ENCODE assay signal across 1 cellular context in the genomic region with DNA sequence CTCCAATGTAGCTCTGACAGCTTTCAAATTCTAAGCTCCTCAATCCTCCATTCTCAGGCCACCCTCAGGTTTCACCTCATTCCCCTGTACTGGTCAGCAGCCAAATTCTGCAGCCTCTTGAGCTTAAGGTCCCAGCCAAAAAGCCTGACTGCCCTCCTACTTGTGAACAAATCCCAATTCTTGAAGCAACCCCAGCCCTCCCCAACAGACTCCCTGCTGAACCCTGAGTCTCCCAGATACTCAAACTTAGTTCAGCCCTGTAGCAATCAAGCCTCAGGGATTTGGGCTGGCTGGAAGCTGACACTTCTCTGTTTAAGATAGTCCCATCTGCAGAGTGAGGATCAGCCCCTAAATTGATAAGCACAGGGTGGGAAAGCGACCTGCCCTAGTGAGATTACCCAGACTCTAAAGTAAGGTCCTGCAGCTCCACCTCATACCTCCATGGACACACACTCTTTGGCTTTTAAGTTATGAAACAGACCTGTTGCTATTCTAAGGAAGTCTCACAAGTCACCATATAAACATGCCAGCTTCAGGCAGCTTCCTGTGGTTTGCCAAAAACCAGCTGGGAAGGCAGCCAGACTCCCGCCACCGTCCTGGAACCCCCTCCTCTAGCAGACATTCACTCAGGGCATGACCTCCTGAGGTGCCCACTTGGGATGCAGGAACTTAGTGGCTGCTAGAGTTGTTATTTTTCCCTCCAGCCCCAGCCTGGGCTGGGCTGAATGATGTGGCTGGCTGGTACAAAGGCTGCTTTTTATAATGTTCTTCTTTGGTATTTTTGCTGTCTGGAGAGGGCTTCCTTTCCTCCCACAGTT.
TF ChIP-seq lines count a peak whose summit lies in the region.

No MANE protein-coding gene starts in this region.

TF ChIP-seq in K562, 482 proteins besides CTCF, POLR2A, EP300 and RAD21 (continued from another document and continues in another):
- TF ChIP-seq ZNF217 (CRISPR knock-in tag; IDR thresholded peaks at IDR 0.05): no peak
- no peak for TF ChIP-seq ZBTB8A (IDR thresholded peaks at IDR 0.05; ENCODE audit: partially characterized antibody)
- TF ChIP-seq SMAD3 (CRISPR knock-in tag; conservative IDR thresholded peaks at IDR 0.05): 0 out of 2 replicates have a peak, but pooled peaks have one; percentile 24
- TF ChIP-seq, protein P1, sequence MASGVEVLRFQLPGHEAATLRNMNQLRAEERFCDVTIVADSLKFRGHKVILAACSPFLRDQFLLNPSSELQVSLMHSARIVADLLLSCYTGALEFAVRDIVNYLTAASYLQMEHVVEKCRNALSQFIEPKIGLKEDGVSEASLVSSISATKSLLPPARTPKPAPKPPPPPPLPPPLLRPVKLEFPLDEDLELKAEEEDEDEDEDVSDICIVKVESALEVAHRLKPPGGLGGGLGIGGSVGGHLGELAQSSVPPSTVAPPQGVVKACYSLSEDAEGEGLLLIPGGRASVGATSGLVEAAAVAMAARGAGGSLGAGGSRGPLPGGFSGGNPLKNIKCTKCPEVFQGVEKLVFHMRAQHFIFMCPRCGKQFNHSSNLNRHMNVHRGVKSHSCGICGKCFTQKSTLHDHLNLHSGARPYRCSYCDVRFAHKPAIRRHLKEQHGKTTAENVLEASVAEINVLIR (CRISPR knock-in tag; IDR thresholded peaks at IDR 0.05): no peak
- TF ChIP-seq MYBL2 (IDR thresholded peaks at IDR 0.05; ENCODE audit: low read depth): no peak
- TF ChIP-seq MYBL2 (CRISPR knock-in tag; IDR thresholded peaks at IDR 0.05; ENCODE audit: borderline replicate concordance): no peak
- TF ChIP-seq TRIM24 (IDR thresholded peaks at IDR 0.05): peak; percentile 92 to 94
- peak; percentile 73; the same call in 1 of the 2 replicates for TF ChIP-seq JUND (IDR thresholded peaks at IDR 0.05; ENCODE audit: borderline replicate concordance, low read depth, low read length)
- TF ChIP-seq JUND (tag; IDR thresholded peaks at IDR 0.05; ENCODE audit: borderline replicate concordance, low read depth, low read length): peak; percentile 60; the same call in 1 of the 3 replicates
- TF ChIP-seq ZFP36 (IDR thresholded peaks at IDR 0.05; ENCODE audit: low read depth, low read length, partially characterized antibody): no peak
- peak; percentile 81 to 93; a peak in 3 of 4 replicates for TF ChIP-seq HDAC1 (IDR thresholded peaks at IDR 0.05)
- TF ChIP-seq, protein P2, sequence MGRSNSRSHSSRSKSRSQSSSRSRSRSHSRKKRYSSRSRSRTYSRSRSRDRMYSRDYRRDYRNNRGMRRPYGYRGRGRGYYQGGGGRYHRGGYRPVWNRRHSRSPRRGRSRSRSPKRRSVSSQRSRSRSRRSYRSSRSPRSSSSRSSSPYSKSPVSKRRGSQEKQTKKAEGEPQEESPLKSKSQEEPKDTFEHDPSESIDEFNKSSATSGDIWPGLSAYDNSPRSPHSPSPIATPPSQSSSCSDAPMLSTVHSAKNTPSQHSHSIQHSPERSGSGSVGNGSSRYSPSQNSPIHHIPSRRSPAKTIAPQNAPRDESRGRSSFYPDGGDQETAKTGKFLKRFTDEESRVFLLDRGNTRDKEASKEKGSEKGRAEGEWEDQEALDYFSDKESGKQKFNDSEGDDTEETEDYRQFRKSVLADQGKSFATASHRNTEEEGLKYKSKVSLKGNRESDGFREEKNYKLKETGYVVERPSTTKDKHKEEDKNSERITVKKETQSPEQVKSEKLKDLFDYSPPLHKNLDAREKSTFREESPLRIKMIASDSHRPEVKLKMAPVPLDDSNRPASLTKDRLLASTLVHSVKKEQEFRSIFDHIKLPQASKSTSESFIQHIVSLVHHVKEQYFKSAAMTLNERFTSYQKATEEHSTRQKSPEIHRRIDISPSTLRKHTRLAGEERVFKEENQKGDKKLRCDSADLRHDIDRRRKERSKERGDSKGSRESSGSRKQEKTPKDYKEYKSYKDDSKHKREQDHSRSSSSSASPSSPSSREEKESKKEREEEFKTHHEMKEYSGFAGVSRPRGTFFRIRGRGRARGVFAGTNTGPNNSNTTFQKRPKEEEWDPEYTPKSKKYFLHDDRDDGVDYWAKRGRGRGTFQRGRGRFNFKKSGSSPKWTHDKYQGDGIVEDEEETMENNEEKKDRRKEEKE (IDR thresholded peaks at IDR 0.05; ENCODE audit: borderline replicate concordance in 1 of 2, control insufficient read depth in 1 of 2, low read depth in 2 of 2, low read length in 1 of 2): no peak
- TF ChIP-seq MEIS2 (IDR thresholded peaks at IDR 0.05; ENCODE audit: partially characterized antibody): peak; percentile 64
- TF ChIP-seq SMARCA4 (IDR thresholded peaks at IDR 0.05): peak; percentile 95
- TF ChIP-seq TEAD1 (CRISPR knock-in tag; IDR thresholded peaks at IDR 0.05): peak; percentile 41 to 66; a peak in 1 of 4 replicates
- TF ChIP-seq ZNF780A (CRISPR knock-in tag; IDR thresholded peaks at IDR 0.05): no peak
- no peak for TF ChIP-seq WHSC1 (IDR thresholded peaks at IDR 0.05; ENCODE audit: low read length)
- no peak for TF ChIP-seq ZNF347 (CRISPR knock-in tag; IDR thresholded peaks at IDR 0.05; ENCODE audit: low read depth)
- no peak for TF ChIP-seq KLF13 (tag; IDR thresholded peaks at IDR 0.05; ENCODE audit: borderline replicate concordance, low read depth)
- TF ChIP-seq ZNF445 (CRISPR knock-in tag; IDR thresholded peaks at IDR 0.05; ENCODE audit: low read depth): 0 out of 2 replicates have a peak, but pooled peaks have one; percentile 40
- peak; percentile 99 for TF ChIP-seq CBFA2T2 (conservative IDR thresholded peaks at IDR 0.05)
- no peak for TF ChIP-seq ZNF165 (CRISPR knock-in tag; IDR thresholded peaks at IDR 0.05; ENCODE audit: borderline replicate concordance)
- TF ChIP-seq, protein P3, sequence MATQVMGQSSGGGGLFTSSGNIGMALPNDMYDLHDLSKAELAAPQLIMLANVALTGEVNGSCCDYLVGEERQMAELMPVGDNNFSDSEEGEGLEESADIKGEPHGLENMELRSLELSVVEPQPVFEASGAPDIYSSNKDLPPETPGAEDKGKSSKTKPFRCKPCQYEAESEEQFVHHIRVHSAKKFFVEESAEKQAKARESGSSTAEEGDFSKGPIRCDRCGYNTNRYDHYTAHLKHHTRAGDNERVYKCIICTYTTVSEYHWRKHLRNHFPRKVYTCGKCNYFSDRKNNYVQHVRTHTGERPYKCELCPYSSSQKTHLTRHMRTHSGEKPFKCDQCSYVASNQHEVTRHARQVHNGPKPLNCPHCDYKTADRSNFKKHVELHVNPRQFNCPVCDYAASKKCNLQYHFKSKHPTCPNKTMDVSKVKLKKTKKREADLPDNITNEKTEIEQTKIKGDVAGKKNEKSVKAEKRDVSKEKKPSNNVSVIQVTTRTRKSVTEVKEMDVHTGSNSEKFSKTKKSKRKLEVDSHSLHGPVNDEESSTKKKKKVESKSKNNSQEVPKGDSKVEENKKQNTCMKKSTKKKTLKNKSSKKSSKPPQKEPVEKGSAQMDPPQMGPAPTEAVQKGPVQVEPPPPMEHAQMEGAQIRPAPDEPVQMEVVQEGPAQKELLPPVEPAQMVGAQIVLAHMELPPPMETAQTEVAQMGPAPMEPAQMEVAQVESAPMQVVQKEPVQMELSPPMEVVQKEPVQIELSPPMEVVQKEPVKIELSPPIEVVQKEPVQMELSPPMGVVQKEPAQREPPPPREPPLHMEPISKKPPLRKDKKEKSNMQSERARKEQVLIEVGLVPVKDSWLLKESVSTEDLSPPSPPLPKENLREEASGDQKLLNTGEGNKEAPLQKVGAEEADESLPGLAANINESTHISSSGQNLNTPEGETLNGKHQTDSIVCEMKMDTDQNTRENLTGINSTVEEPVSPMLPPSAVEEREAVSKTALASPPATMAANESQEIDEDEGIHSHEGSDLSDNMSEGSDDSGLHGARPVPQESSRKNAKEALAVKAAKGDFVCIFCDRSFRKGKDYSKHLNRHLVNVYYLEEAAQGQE (CRISPR knock-in tag; IDR thresholded peaks at IDR 0.05; ENCODE audit: low read depth): 0 out of 2 replicates have a peak, but pooled peaks have one; percentile 34
- TF ChIP-seq MECOM (CRISPR knock-in tag; IDR thresholded peaks at IDR 0.05): no peak
- no peak for TF ChIP-seq HCFC1 (IDR thresholded peaks at IDR 0.05; ENCODE audit: low read depth, low read length)
- TF ChIP-seq, protein P4, sequence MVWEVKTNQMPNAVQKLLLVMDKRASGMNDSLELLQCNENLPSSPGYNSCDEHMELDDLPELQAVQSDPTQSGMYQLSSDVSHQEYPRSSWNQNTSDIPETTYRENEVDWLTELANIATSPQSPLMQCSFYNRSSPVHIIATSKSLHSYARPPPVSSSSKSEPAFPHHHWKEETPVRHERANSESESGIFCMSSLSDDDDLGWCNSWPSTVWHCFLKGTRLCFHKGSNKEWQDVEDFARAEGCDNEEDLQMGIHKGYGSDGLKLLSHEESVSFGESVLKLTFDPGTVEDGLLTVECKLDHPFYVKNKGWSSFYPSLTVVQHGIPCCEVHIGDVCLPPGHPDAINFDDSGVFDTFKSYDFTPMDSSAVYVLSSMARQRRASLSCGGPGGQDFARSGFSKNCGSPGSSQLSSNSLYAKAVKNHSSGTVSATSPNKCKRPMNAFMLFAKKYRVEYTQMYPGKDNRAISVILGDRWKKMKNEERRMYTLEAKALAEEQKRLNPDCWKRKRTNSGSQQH (CRISPR knock-in tag; IDR thresholded peaks at IDR 0.05): peak; percentile 38; the same call in 1 of the 2 replicates
- TF ChIP-seq, protein P5, sequence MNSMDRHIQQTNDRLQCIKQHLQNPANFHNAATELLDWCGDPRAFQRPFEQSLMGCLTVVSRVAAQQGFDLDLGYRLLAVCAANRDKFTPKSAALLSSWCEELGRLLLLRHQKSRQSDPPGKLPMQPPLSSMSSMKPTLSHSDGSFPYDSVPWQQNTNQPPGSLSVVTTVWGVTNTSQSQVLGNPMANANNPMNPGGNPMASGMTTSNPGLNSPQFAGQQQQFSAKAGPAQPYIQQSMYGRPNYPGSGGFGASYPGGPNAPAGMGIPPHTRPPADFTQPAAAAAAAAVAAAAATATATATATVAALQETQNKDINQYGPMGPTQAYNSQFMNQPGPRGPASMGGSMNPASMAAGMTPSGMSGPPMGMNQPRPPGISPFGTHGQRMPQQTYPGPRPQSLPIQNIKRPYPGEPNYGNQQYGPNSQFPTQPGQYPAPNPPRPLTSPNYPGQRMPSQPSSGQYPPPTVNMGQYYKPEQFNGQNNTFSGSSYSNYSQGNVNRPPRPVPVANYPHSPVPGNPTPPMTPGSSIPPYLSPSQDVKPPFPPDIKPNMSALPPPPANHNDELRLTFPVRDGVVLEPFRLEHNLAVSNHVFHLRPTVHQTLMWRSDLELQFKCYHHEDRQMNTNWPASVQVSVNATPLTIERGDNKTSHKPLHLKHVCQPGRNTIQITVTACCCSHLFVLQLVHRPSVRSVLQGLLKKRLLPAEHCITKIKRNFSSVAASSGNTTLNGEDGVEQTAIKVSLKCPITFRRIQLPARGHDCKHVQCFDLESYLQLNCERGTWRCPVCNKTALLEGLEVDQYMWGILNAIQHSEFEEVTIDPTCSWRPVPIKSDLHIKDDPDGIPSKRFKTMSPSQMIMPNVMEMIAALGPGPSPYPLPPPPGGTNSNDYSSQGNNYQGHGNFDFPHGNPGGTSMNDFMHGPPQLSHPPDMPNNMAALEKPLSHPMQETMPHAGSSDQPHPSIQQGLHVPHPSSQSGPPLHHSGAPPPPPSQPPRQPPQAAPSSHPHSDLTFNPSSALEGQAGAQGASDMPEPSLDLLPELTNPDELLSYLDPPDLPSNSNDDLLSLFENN (IDR thresholded peaks at IDR 0.05; ENCODE audit: low read depth in 2 of 2, low read length in 2 of 2): peak in 1 of 2 experiments; percentile 95; a peak in 2 of 4 replicates
- peak; percentile 69; the same call in 1 of the 2 replicates for TF ChIP-seq ZNF197 (CRISPR knock-in tag; IDR thresholded peaks at IDR 0.05; ENCODE audit: low read depth)
- TF ChIP-seq HOXB6 (CRISPR knock-in tag; IDR thresholded peaks at IDR 0.05; ENCODE audit: borderline replicate concordance): no peak
- peak; percentile 94 for TF ChIP-seq SOX6 (IDR thresholded peaks at IDR 0.05)
- peak; percentile 63; the same call in 1 of the 2 replicates for TF ChIP-seq CREM (IDR thresholded peaks at IDR 0.05; ENCODE audit: low read depth)
- TF ChIP-seq NCOA4 (IDR thresholded peaks at IDR 0.05; ENCODE audit: partially characterized antibody): peak; percentile 66
- 0 out of 2 replicates have a peak, but pooled peaks have one; percentile 70 for TF ChIP-seq ZNF12 (CRISPR knock-in tag; IDR thresholded peaks at IDR 0.05)
- TF ChIP-seq PPARD (CRISPR knock-in tag; IDR thresholded peaks at IDR 0.05): no peak
- TF ChIP-seq IRF2 (CRISPR knock-in tag; IDR thresholded peaks at IDR 0.05): no peak
- TF ChIP-seq TEAD4 (IDR thresholded peaks at IDR 0.05; ENCODE audit: low read length): peak; percentile 99
- TF ChIP-seq TEAD4 (CRISPR knock-in tag; IDR thresholded peaks at IDR 0.05; ENCODE audit: borderline replicate concordance): no peak
- TF ChIP-seq, protein P6, sequence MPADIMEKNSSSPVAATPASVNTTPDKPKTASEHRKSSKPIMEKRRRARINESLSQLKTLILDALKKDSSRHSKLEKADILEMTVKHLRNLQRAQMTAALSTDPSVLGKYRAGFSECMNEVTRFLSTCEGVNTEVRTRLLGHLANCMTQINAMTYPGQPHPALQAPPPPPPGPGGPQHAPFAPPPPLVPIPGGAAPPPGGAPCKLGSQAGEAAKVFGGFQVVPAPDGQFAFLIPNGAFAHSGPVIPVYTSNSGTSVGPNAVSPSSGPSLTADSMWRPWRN (IDR thresholded peaks at IDR 0.05; ENCODE audit: low read depth): 0 out of 2 replicates have a peak, but pooled peaks have one; percentile 31
- TF ChIP-seq, protein P7, sequence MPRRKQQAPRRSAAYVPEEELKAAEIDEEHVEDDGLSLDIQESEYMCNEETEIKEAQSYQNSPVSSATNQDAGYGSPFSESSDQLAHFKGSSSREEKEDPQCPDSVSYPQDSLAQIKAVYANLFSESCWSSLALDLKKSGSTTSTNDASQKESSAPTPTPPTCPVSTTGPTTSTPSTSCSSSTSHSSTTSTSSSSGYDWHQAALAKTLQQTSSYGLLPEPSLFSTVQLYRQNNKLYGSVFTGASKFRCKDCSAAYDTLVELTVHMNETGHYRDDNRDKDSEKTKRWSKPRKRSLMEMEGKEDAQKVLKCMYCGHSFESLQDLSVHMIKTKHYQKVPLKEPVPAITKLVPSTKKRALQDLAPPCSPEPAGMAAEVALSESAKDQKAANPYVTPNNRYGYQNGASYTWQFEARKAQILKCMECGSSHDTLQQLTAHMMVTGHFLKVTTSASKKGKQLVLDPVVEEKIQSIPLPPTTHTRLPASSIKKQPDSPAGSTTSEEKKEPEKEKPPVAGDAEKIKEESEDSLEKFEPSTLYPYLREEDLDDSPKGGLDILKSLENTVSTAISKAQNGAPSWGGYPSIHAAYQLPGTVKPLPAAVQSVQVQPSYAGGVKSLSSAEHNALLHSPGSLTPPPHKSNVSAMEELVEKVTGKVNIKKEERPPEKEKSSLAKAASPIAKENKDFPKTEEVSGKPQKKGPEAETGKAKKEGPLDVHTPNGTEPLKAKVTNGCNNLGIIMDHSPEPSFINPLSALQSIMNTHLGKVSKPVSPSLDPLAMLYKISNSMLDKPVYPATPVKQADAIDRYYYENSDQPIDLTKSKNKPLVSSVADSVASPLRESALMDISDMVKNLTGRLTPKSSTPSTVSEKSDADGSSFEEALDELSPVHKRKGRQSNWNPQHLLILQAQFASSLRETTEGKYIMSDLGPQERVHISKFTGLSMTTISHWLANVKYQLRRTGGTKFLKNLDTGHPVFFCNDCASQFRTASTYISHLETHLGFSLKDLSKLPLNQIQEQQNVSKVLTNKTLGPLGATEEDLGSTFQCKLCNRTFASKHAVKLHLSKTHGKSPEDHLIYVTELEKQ (CRISPR knock-in tag; IDR thresholded peaks at IDR 0.05): no peak
- TF ChIP-seq HDAC2 (IDR thresholded peaks at IDR 0.05): peak; percentile 93
- TF ChIP-seq HMGN3 (IDR thresholded peaks at IDR 0.05; ENCODE audit: borderline replicate concordance, extremely low read depth, insufficient read length, low read depth, low read length): peak; percentile 34
